In genomic region chr9:77765781-77766259, GRCh38 we compare ENCODE assay signal across 24 cellular contexts.
DNase-seq lines count a peak whose midpoint lies in the region; ATAC-seq, FAIRE-seq and TF ChIP-seq lines count a peak whose summit lies in the region.
"Had no signal": no experiment of that assay in that cellular context is flagged by ENCODE, and none has a peak within 500 bp of the region (broad histone marks: within the 10 kb centered on the region; RNA-seq: fewer than 3 reads in every experiment).

No MANE protein-coding gene starts in this region.

- H3K4me3 ChIP-seq in HEK293 (ENCODE audit: low read depth, low read length) (no peak overlapping the region), K562 (no peak overlapping the region)
- H3K4me3 ChIP-seq: MG63, SK-N-MC had no signal

- no peak for TF ChIP-seq POLR2A in K562 (conservative IDR thresholded peaks at IDR 0.05)

- H4K20me1 ChIP-seq in K562 (replicated peaks; ENCODE audit: control insufficient read depth, insufficient read depth, low read length), result no peaks in the 10 kb centered on the region

- CTCF ChIA-PET in HEK293 (lab: Yijun Ruan, JAX) (interaction anchor here (0.7 to 3.9 kb wide), 4 partner anchors 8 to 179 kb away, joined by 3 to 21 read pairs (median 4); no protein-coding TSS in a partner anchor), K562 (lab: Yijun Ruan, JAX; ENCODE audit: low intra/inter-chr PET ratio) (no interaction called here)

- no peak overlapping the region for H3K27ac Mint-ChIP-seq in activated naive CD4-positive, alpha-beta T cell treated with anti-CD3 and anti-CD28 coated beads, Interleukin-2, amount 50 U/mL, for 72 hours
- no peak overlapping the region for H3K27ac Mint-ChIP-seq in stimulated activated effector memory CD8-positive, alpha-beta T cell treated with anti-CD3 and anti-CD28 coated beads, Interleukin-12 subunit alpha, Interleukin-12 subunit beta, amount 100 ng/mL, for 72 hours
- H3K27ac Mint-ChIP-seq: CD8-positive, alpha-beta T cell had no signal

- H3K36me3 ChIP-seq in HEK293 (ENCODE audit: control insufficient read depth in 2 of 2, insufficient read depth in 1 of 2, low read length in 2 of 2), result no peaks in the 10 kb centered on the region
- H3K36me3 ChIP-seq in K562 (ENCODE audit: control insufficient read depth, insufficient read depth, low read length), result 0 out of 3 replicates have a peak, but pooled peaks cover 3% of the 10 kb centered on the region
- H3K36me3 ChIP-seq: MG63 had no signal

- no peak overlapping the region for H3K9ac ChIP-seq in K562 (ENCODE audit: insufficient read depth in 1 of 2, low read depth in 2 of 2, low read length in 2 of 2)

- peaks cover 0 to 9% of the 10 kb centered on the region in 2 donors for H3K9me3 Mint-ChIP-seq in activated naive CD4-positive, alpha-beta T cell treated with anti-CD3 and anti-CD28 coated beads, Interleukin-2, amount 50 U/mL, for 72 hours
- H3K9me3 Mint-ChIP-seq in stimulated activated effector memory CD8-positive, alpha-beta T cell treated with anti-CD3 and anti-CD28 coated beads, Interleukin-12 subunit alpha, Interleukin-12 subunit beta, amount 100 ng/mL, for 72 hours, result no peaks in the 10 kb centered on the region

- 86% methylated on average over 2 of the region's 2 CpGs for WGBS in K562 (ENCODE audit: insufficient coverage, low coverage, missing lambda C conversion rate)

- no peak overlapping the region for H3K4me3 Mint-ChIP-seq in stimulated activated effector memory CD8-positive, alpha-beta T cell treated with anti-CD3 and anti-CD28 coated beads, Interleukin-12 subunit alpha, Interleukin-12 subunit beta, amount 100 ng/mL, for 72 hours
- H3K4me3 Mint-ChIP-seq: CD8-positive, alpha-beta T cell had no signal

- no peak for TF ChIP-seq RAD21 in K562 (CRISPR knock-in tag; conservative IDR thresholded peaks at IDR 0.05 in 1 of 2, IDR thresholded peaks at IDR 0.05 in 1 of 2)

- no peaks in the 10 kb centered on the region for H3K27me3 ChIP-seq in K562 (ENCODE audit: control insufficient read depth in 2 of 2, insufficient read depth in 2 of 2, low read length in 2 of 2)
- H3K27me3 ChIP-seq: MG63 had no signal

- in situ Hi-C loops in K562 (cut with MboI), result no loop called here

- H3K9me1 ChIP-seq in K562 (ENCODE audit: control insufficient read depth, insufficient read depth, low read length), result no peaks in the 10 kb centered on the region

- H3K4me2 ChIP-seq in K562 (ENCODE audit: insufficient read depth, low read length), result no peak overlapping the region

- H3K27ac ChIP-seq in HEK293 (ENCODE audit: extremely low read depth, low read depth, low read length) (no peak overlapping the region), K562 (ENCODE audit: extremely low read depth, low read depth, low read length) (no peak overlapping the region)
- H3K27ac ChIP-seq: SK-N-MC had no signal

- no peaks in the 10 kb centered on the region for H3K79me2 ChIP-seq in K562 (ENCODE audit: control insufficient read depth, insufficient read depth, low read length)

- BruUV-seq in K562 (replicated peaks; lab: Mats Ljungman, UMichigan), result no TSS peak

- H3K9me3 ChIP-seq in HEK293 (ENCODE audit: control insufficient read depth, insufficient read depth, low read depth, low read length) (no peaks in the 10 kb centered on the region), K562 (replicated peaks; ENCODE audit: control insufficient read depth, insufficient read depth, low read depth, low read length) (no peaks in the 10 kb centered on the region)
- H3K9me3 ChIP-seq: Caco-2, MG63 had no signal

- POLR2A ChIA-PET in HEK293 (lab: Yijun Ruan, JAX), result no interaction called here
- POLR2A ChIA-PET in K562 (lab: Yijun Ruan, JAX), result no interaction called here

- TF ChIP-seq EP300 in K562 (IDR thresholded peaks at IDR 0.05; ENCODE audit: low read length), result no peak

- TF ChIP-seq CTCF in HEK293 (tag by site-specific recombination; IDR thresholded peaks at IDR 0.05), result no peak
- TF ChIP-seq CTCF in K562 (IDR thresholded peaks at IDR 0.05 in 2 of 3, conservative IDR thresholded peaks at IDR 0.05 in 1 of 3; ENCODE audit: insufficient read depth in 2 of 3, low read depth in 1 of 3, low read length in 3 of 3), result no peak

- H3K36me3 Mint-ChIP-seq in activated naive CD4-positive, alpha-beta T cell treated with anti-CD3 and anti-CD28 coated beads, Interleukin-2, amount 50 U/mL, for 72 hours, result peaks cover 5 to 8% of the 10 kb centered on the region in 2 donors
- H3K36me3 Mint-ChIP-seq in stimulated activated effector memory CD8-positive, alpha-beta T cell treated with anti-CD3 and anti-CD28 coated beads, Interleukin-12 subunit alpha, Interleukin-12 subunit beta, amount 100 ng/mL, for 72 hours, result peaks cover under 1% of the 10 kb centered on the region

- peak; percentile 71 to 98 for ATAC-seq in activated naive CD4-positive, alpha-beta T cell treated with anti-CD3 and anti-CD28 coated beads, Interleukin-2, amount 50 U/mL, for 72 hours
- no peak for ATAC-seq in K562
- ATAC-seq in stimulated activated effector memory CD8-positive, alpha-beta T cell treated with anti-CD3 and anti-CD28 coated beads, Interleukin-12 subunit alpha, Interleukin-12 subunit beta, amount 100 ng/mL, for 72 hours, result peak; percentile 97
- no peak for ATAC-seq in HG03442 (IDR thresholded peaks at IDR 0.05; ENCODE audit: unreplicated experiment)
- no peak for ATAC-seq in HG02938 (IDR thresholded peaks at IDR 0.05; ENCODE audit: unreplicated experiment)
- ATAC-seq: CD8-positive, alpha-beta T cell had no signal

- H2AFZ ChIP-seq in K562 (ENCODE audit: low read depth, low read length), result no peak overlapping the region

- intact Hi-C loops in K562 (cut with micrococcal nuclease), result no loop called here

- no peaks in the 10 kb centered on the region for H3K4me1 Mint-ChIP-seq in stimulated activated effector memory CD8-positive, alpha-beta T cell treated with anti-CD3 and anti-CD28 coated beads, Interleukin-12 subunit alpha, Interleukin-12 subunit beta, amount 100 ng/mL, for 72 hours

- FAIRE-seq in K562 (lab: Jason Lieb, UNC), result no peak
- FAIRE-seq: GM12891, GM19239, HTR-8/SVneo, RCC 7860 had no signal

- H3K4me1 ChIP-seq in HEK293 (ENCODE audit: control insufficient read depth, insufficient read depth, low read length), result no peaks in the 10 kb centered on the region
- H3K4me1 ChIP-seq in K562 (replicated peaks in 1 of 2; ENCODE audit: control insufficient read depth in 2 of 2, insufficient read depth in 2 of 2, low read length in 2 of 2), result no peaks in the 10 kb centered on the region; a peak in 1 of 5 replicates
- H3K4me1 ChIP-seq: Caco-2 had no signal

- DNase-seq in activated naive CD4-positive, alpha-beta T cell treated with anti-CD3 and anti-CD28 coated beads, Interleukin-2, amount 50 U/mL, for 72 hours (ENCODE audit: low spot score in 2 of 2), result no peak
- no peak for DNase-seq in activated naive CD4-positive, alpha-beta T cell treated with Interleukin-2 at 50 U/mL for 16 hours
- DNase-seq in K562 (ENCODE audit: extremely low read depth in 1 of 4, low spot score in 3 of 4), result no peak
- DNase-seq in stimulated activated effector memory CD8-positive, alpha-beta T cell treated with anti-CD3 and anti-CD28 coated beads, Interleukin-12 subunit alpha, Interleukin-12 subunit beta, amount 100 ng/mL, for 72 hours (ENCODE audit: low spot score in 2 of 2), result no peak
- DNase-seq: C1 segment of cervical spinal cord; Caco-2; CD8-positive, alpha-beta T cell; GDM1; H7; KG1; MG63; NCI-H2029; NCI-H446; NCI-H524 treated with DMSO at 0.1 percent for 48 hours; NCI-H774; SIG-M5 had no signal

TF ChIP-seq in K562, 482 proteins besides CTCF, POLR2A, EP300 and RAD21:
- TF ChIP-seq REST (CRISPR knock-in tag; IDR thresholded peaks at IDR 0.05; ENCODE audit: low read depth), result no peak
- TF ChIP-seq RBM34 (IDR thresholded peaks at IDR 0.05; ENCODE audit: borderline replicate concordance, insufficient read depth, low read length), result no peak
- no peak for TF ChIP-seq THAP7 (CRISPR knock-in tag; IDR thresholded peaks at IDR 0.05)
- no peak for TF ChIP-seq TBL1XR1 (IDR thresholded peaks at IDR 0.05; ENCODE audit: low read length in 2 of 2)
- TF ChIP-seq ZNF165 (CRISPR knock-in tag; IDR thresholded peaks at IDR 0.05; ENCODE audit: borderline replicate concordance), result no peak
- TF ChIP-seq ZNF146 (CRISPR knock-in tag; IDR thresholded peaks at IDR 0.05; ENCODE audit: unreplicated experiment), result peak; percentile 61
- no peak for TF ChIP-seq BMI1 (IDR thresholded peaks at IDR 0.05; ENCODE audit: low read length)
- no peak for TF ChIP-seq HNRNPK (IDR thresholded peaks at IDR 0.05; ENCODE audit: low read depth, low read length, poor library complexity, severe bottlenecking)
- no peak for TF ChIP-seq ZNF408 (CRISPR knock-in tag; IDR thresholded peaks at IDR 0.05; ENCODE audit: low read depth)
- TF ChIP-seq RBM25 (IDR thresholded peaks at IDR 0.05; ENCODE audit: low read depth, low read length, severe bottlenecking), result peak; percentile 54
- no peak for TF ChIP-seq ARNT (IDR thresholded peaks at IDR 0.05)

Comparison
In these comparisons a context has a peak if more than half of its experiments do, and no peak if none do; other contexts are left out.
1. ATAC-seq: peak in activated naive CD4-positive, alpha-beta T cell treated with anti-CD3 and anti-CD28 coated beads, Interleukin-2, amount 50 U/mL, for 72 hours (2 of 2) and stimulated activated effector memory CD8-positive, alpha-beta T cell treated with anti-CD3 and anti-CD28 coated beads, Interleukin-12 subunit alpha, Interleukin-12 subunit beta, amount 100 ng/mL, for 72 hours (single experiment); none in K562 (single experiment), HG03442 (single experiment) and HG02938 (single experiment).